In the genomic region with DNA sequence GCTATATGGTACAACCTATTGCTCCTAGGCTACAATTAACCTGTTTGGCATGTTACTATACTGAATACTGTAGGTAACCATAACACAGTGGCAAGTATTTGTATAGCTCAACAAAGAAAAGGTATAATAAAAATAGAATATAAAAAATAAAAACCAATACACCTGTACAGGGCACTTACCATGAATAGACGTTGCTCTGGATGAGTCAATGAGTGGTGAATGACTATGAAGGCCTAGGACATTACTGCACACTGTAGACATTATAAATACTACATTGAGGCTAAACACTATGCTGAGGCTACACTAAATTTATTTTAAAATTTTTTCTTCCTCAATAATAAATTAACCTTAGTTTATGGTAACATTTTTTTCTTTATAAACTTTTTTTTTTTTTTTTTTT, we compare ENCODE assay signal across 20 cellular contexts.
"Had no signal": no experiment of that assay in that cellular context is flagged by ENCODE, and none has a peak within 500 bp of the region (broad histone marks: within the 10 kb centered on the region; RNA-seq: fewer than 3 reads in every experiment).

No MANE protein-coding gene starts in this region.

- DNase-seq: esophagus squamous epithelium; foreskin fibroblast; immature natural killer cell; left ventricle myocardium inferior; lower lobe of right lung; occipital lobe; pancreas; right cardiac atrium; small intestine; stimulated activated CD4-positive, alpha-beta T cell treated with anti-CD3 and anti-CD28 coated beads, Interleukin-12 subunit alpha, Interleukin-12 subunit beta, amount 100 ng/mL, for 4 hours; stimulated activated naive CD4-positive, alpha-beta T cell treated with Interleukin-2 at 50 U/mL for 16 hours; thyroid gland; uterus had no signal

- H2AFZ ChIP-seq: neural progenitor cell had no signal

- H3K9ac ChIP-seq: neural progenitor cell had no signal

- H3K27me3 ChIP-seq: esophagus squamous epithelium, neural progenitor cell, pancreas, thyroid gland, uterus had no signal

- H3K27ac Mint-ChIP-seq: dendritic cell treated with granulocyte-macrophage colony-stimulating factor and Interleukin-4, amounts not matched to agents 40 ng/mL and 50 ng/mL, for 4 days; memory B cell; mesothelial cell of epicardium; neural progenitor cell; progenitor cell of endocrine pancreas; type B pancreatic cell had no signal

- H3K27me3 Mint-ChIP-seq: dendritic cell treated with granulocyte-macrophage colony-stimulating factor and Interleukin-4, amounts not matched to agents 40 ng/mL and 50 ng/mL, for 4 days; memory B cell; natural killer cell treated with Interleukin-12 subunit alpha and Interleukin-12 subunit beta and Interleukin-15 and Interleukin-18, amount 100 ng/mL, for 72 hours; progenitor cell of endocrine pancreas; type B pancreatic cell had no signal

- H3K9me3 Mint-ChIP-seq: dendritic cell treated with granulocyte-macrophage colony-stimulating factor and Interleukin-4, amounts not matched to agents 40 ng/mL and 50 ng/mL, for 4 days; immature natural killer cell; memory B cell; mesothelial cell of epicardium; natural killer cell treated with Interleukin-12 subunit alpha and Interleukin-12 subunit beta and Interleukin-15 and Interleukin-18, amount 100 ng/mL, for 72 hours; type B pancreatic cell had no signal

- H3K27ac ChIP-seq: esophagus squamous epithelium, left ventricle myocardium inferior, lower lobe of right lung, neural progenitor cell, pancreas, thyroid gland, uterus had no signal

- H3K4me3 ChIP-seq: esophagus squamous epithelium, left ventricle myocardium inferior, lower lobe of right lung, neural progenitor cell, pancreas, thyroid gland, uterus had no signal

- ATAC-seq: lower lobe of right lung; natural killer cell treated with Interleukin-12 subunit alpha and Interleukin-12 subunit beta and Interleukin-15 and Interleukin-18, amount 100 ng/mL, for 72 hours; pancreas; right cardiac atrium had no signal

- H3K4me3 Mint-ChIP-seq: dendritic cell treated with granulocyte-macrophage colony-stimulating factor and Interleukin-4, amounts not matched to agents 40 ng/mL and 50 ng/mL, for 4 days; immature natural killer cell; mesothelial cell of epicardium; natural killer cell treated with Interleukin-12 subunit alpha and Interleukin-12 subunit beta and Interleukin-15 and Interleukin-18, amount 100 ng/mL, for 72 hours; neural progenitor cell; type B pancreatic cell had no signal

- H3K4me2 ChIP-seq: neural progenitor cell had no signal
